In genomic region chr6:28943223-28943556, GRCh38 we compare ENCODE assay signal across 8 cellular contexts. TPM values are rescaled to one million over a fixed set of nuclear protein-coding genes. Genes with fewer than 3 reads are reported as not detected.
DNase-seq lines count a peak whose midpoint lies in the region; FAIRE-seq and TF ChIP-seq lines count a peak whose summit lies in the region.

No MANE protein-coding gene starts in this region.

- no peak for TF ChIP-seq POLR2A in GM12892 (IDR thresholded peaks at IDR 0.05; ENCODE audit: low read depth, low read length)

- no peaks in the 10 kb centered on the region for H3K4me1 ChIP-seq in colonic mucosa
- H3K4me1 ChIP-seq in neutrophil (ENCODE audit: control insufficient read depth in 1 of 2, insufficient read depth in 1 of 2, low read depth in 1 of 2, low read length in 1 of 2): peaks cover 60 to 63% of the 10 kb centered on the region in 2 experiments

- intact Hi-C loops in colonic mucosa (cut with DNase I): loop anchor here (5.0 kb wide), 1 partner anchor 46 kb away; no protein-coding TSS in a partner anchor

- peak; percentile 54 for DNase-seq in DMS114 treated with DMSO at 0.1 percent for 48 hours (lab: John Stamatoyannopoulos, UW; ENCODE audit: unreplicated experiment)
- no peak for DNase-seq in MG63
- no peak for DNase-seq in colonic mucosa
- DNase-seq in GM12892 (ENCODE audit: insufficient read length): no peak
- no peak for DNase-seq in substantia nigra (lab: John Stamatoyannopoulos, UW)
- no peak for DNase-seq in NCI-H524 treated with DMSO at 0.1 percent for 48 hours (lab: John Stamatoyannopoulos, UW)
- DNase-seq in occipital lobe (lab: John Stamatoyannopoulos, UW): no peak

- TF ChIP-seq CTCF in colonic mucosa (IDR thresholded peaks at IDR 0.05): no peak
- no peak for TF ChIP-seq CTCF in neutrophil (IDR thresholded peaks at IDR 0.05)

- H3K4me3 ChIP-seq in MG63 (peak overlapping the region; percentile 63), colonic mucosa (peak overlapping the region; percentile 48), neutrophil (ENCODE audit: low read depth in 1 of 2, low read length in 1 of 2) (peak overlapping the region; percentile 45 to 54)

- H3K27me3 ChIP-seq in MG63 (no peaks in the 10 kb centered on the region), colonic mucosa (no peaks in the 10 kb centered on the region), neutrophil (no peaks in the 10 kb centered on the region)

- H3K9ac ChIP-seq in colonic mucosa (ENCODE audit: low read depth in 2 of 2, low read length in 2 of 2): no peak overlapping the region

- no peaks in the 10 kb centered on the region for H3K36me3 ChIP-seq in MG63
- no peaks in the 10 kb centered on the region for H3K36me3 ChIP-seq in colonic mucosa
- no peaks in the 10 kb centered on the region for H3K36me3 ChIP-seq in neutrophil

- H3K9me3 ChIP-seq in MG63 (no peaks in the 10 kb centered on the region), colonic mucosa (no peaks in the 10 kb centered on the region), neutrophil (no peaks in the 10 kb centered on the region)

- no peak for FAIRE-seq in GM12892 (lab: Jason Lieb, UNC)

- H3K27ac ChIP-seq in colonic mucosa: no peak overlapping the region
- peak overlapping the region; percentile 62 for H3K27ac ChIP-seq in neutrophil
- no peak overlapping the region for H3K27ac ChIP-seq in substantia nigra (ENCODE audit: low read depth, low read length, poor library complexity, severe bottlenecking)

RNA-seq across cellular contexts. Expression of gene TRIM27, which starts 19.4 kb away (rescaled TPM):
- 46.5 and 56.2 TPM in 2 replicates for total RNA-seq in MG63 (2014; rRNA removed; shearing (Covaris generic); ENCODE audit: low replicate concordance)
- 10 to 100 TPM; 26.9 to 47.7 TPM for total RNA-seq in colonic mucosa
- polyA plus RNA-seq in GM12892 (2012; ENCODE audit: missing spikeins): 33.3 TPM
- 65.2 TPM for total RNA-seq in occipital lobe
